Comparison of ENCODE assay signal across 24 cellular contexts in the genomic region with DNA sequence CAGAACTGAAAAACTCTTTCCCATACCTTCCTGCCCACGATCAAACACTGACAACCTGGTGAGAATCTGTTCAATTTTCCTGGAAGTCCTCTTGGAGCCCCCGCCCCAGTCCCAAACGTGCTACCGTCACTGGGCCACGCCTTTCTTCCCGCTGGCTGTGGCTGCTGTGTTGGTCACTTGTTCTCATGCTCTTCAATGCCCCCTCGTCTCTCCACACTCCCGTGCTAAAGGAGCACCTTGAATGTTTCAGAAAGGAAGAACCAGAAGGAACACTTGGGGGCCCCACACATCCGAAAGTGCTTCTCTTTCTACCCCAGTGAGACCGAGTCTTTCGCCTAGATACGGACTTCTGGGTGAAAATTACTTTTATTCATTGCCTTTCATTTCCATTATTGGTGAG.
"Had no signal": no experiment of that assay in that cellular context is flagged by ENCODE, and none has a peak within 500 bp of the region (broad histone marks: within the 10 kb centered on the region; RNA-seq: fewer than 3 reads in every experiment).

No MANE protein-coding gene starts in this region.

- DNase-seq: IMR-90, Karpas-422, KG1, MG63, NCI-H1092, NCI-H1105 treated with DMSO at 0.1 percent for 48 hours, NCI-H1417 treated with DMSO at 0.1 percent for 48 hours, NCI-H146, NCI-H1694 treated with DMSO at 0.1 percent for 48 hours, NCI-H1930, NCI-H2081 treated with DMSO at 0.1 percent for 48 hours, NCI-H2171, NCI-H226, NCI-H446, NCI-H510A, NCI-H524 treated with DMSO at 0.1 percent for 48 hours, NCI-H69, NCI-H774, Right ventricle myocardium superior, RPMI8226, SIG-M5 had no signal

- H3K4me1 ChIP-seq: SJSA1 had no signal

- ATAC-seq: HepG2 had no signal

- H3K9me3 ChIP-seq: MG63, SJSA1 had no signal

- H3K27me3 ChIP-seq: MG63, SJSA1 had no signal

- H3K27ac ChIP-seq: SJSA1, SK-N-MC had no signal

- H3K4me3 ChIP-seq: MG63, SJSA1, SK-N-MC had no signal
